Comparison of ENCODE assay signal across 8 cellular contexts in the genomic region with DNA sequence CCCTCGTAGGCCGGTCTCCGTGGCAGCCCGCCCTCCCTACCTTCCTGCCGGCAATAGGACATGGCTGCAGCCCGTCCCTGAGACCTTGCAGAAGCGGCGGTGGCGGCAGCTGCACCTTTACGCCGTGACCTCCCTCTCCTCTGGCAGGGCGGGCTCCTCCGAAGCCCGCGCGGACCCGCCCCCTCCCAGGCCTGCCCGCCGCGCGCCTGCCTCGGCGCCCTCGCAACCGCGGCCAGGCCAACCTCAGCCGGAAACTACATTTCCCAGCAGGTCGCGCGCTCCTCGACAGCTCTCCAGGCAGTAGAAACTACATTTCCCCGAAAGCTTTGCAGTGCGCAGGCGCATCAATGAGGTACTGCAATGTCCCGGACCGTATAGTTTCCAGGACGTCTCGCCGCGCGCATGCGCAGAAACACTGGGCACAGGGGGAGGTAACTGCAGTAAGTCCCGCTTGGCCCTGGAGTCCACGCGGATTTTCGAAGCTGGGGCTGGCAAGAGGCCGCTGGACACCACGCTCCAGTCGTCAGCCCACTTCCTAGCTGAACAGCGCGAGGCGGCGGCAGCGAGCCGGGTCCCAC. TPM values are rescaled to one million over a fixed set of nuclear protein-coding genes. Genes with fewer than 3 reads are reported as not detected.
DNase-seq lines count a peak whose midpoint lies in the region; ATAC-seq and TF ChIP-seq lines count a peak whose summit lies in the region.

A gene (minus strand): TSS at position 256 of the 578 bp plus-strand sequence. CDS start 194 bp downstream, at position 62.
A gene with protein sequence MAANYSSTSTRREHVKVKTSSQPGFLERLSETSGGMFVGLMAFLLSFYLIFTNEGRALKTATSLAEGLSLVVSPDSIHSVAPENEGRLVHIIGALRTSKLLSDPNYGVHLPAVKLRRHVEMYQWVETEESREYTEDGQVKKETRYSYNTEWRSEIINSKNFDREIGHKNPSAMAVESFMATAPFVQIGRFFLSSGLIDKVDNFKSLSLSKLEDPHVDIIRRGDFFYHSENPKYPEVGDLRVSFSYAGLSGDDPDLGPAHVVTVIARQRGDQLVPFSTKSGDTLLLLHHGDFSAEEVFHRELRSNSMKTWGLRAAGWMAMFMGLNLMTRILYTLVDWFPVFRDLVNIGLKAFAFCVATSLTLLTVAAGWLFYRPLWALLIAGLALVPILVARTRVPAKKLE (plus strand): TSS at position 438 of the 578 bp plus-strand sequence. CDS start 142 bp downstream, outside the sequence.

- H3K9ac ChIP-seq in liver (ENCODE audit: low read depth in 1 of 2, low read length in 2 of 2): peak within 1 kb of the TSS; percentile 43 to 83

- DNase-seq in C1 segment of cervical spinal cord (lab: John Stamatoyannopoulos, UW): peak; percentile 89 to 99 (median 97)
- peak; percentile 91 for DNase-seq in NCI-H748 treated with DMSO at 0.1 percent for 48 hours (lab: John Stamatoyannopoulos, UW)
- peak; percentile 98 for DNase-seq in activated CD4-positive, alpha-beta T cell treated with anti-CD3 and anti-CD28 coated beads, Interleukin-2, amount 50 U/mL, for 4 hours
- DNase-seq in dermis blood vessel endothelial cell: peak; percentile 99
- DNase-seq in stimulated activated CD4-positive, alpha-beta T cell treated with anti-CD3 and anti-CD28 coated beads, Interleukin-4, amount 100 ng/mL, for 24 hours: peak; percentile 98

- TF ChIP-seq CTCF in liver (IDR thresholded peaks at IDR 0.05; ENCODE audit: low read depth, low read length, missing input control): no peak

- peak within 1 kb of the TSS; percentile 86 to 95 (median 89) for H3K4me3 ChIP-seq in liver (ENCODE audit: low read depth in 1 of 3, low read length in 3 of 3)

- H3K4me1 ChIP-seq in liver (ENCODE audit: control insufficient read depth in 4 of 4, insufficient read depth in 4 of 4, low read length in 3 of 4): peaks cover 18 to 39% (median 26%) of the 10 kb centered on the region in 4 donors

- H3K27ac ChIP-seq in liver (ENCODE audit: low read depth in 1 of 2, low read length in 2 of 2): peak within 1 kb of the TSS; percentile 89 to 94

- H3K27me3 ChIP-seq in liver (ENCODE audit: control insufficient read depth in 4 of 4, insufficient read depth in 4 of 4, low read length in 3 of 4): no peaks in the 10 kb centered on the region

- under 1% methylated on average over 55 of the region's 55 CpGs for WGBS in liver

- ATAC-seq in GM19372 (IDR thresholded peaks at IDR 0.05; ENCODE audit: low read depth, unreplicated experiment) (peak; percentile 87), HG03558 (IDR thresholded peaks at IDR 0.05; ENCODE audit: extremely low read depth, unreplicated experiment) (peak; percentile 85)

- H3K9me3 ChIP-seq in liver (ENCODE audit: control insufficient read depth in 4 of 4, low read length in 3 of 4): no peaks in the 10 kb centered on the region

- TF ChIP-seq RAD21 in liver (IDR thresholded peaks at IDR 0.05): peak in 1 of 2 donors; percentile 26

- peaks cover 0 to 9% (median 2%) of the 10 kb centered on the region in 4 donors for H3K36me3 ChIP-seq in liver (ENCODE audit: control insufficient read depth in 4 of 4, insufficient read depth in 3 of 4, low read depth in 1 of 4, low read length in 3 of 4)

TF ChIP-seq in liver, 16 proteins besides CTCF, POLR2A, EP300 and RAD21:
- TF ChIP-seq RXRA (IDR thresholded peaks at IDR 0.05): peak in 1 of 2 donors; percentile 25
- no peak for TF ChIP-seq NR2F2 (IDR thresholded peaks at IDR 0.05)
- peak; percentile 30 for TF ChIP-seq SP1 (IDR thresholded peaks at IDR 0.05)
- TF ChIP-seq HNF4G (IDR thresholded peaks at IDR 0.05): no peak
- TF ChIP-seq FOXA2 (IDR thresholded peaks at IDR 0.05): no peak
- TF ChIP-seq, protein P1, sequence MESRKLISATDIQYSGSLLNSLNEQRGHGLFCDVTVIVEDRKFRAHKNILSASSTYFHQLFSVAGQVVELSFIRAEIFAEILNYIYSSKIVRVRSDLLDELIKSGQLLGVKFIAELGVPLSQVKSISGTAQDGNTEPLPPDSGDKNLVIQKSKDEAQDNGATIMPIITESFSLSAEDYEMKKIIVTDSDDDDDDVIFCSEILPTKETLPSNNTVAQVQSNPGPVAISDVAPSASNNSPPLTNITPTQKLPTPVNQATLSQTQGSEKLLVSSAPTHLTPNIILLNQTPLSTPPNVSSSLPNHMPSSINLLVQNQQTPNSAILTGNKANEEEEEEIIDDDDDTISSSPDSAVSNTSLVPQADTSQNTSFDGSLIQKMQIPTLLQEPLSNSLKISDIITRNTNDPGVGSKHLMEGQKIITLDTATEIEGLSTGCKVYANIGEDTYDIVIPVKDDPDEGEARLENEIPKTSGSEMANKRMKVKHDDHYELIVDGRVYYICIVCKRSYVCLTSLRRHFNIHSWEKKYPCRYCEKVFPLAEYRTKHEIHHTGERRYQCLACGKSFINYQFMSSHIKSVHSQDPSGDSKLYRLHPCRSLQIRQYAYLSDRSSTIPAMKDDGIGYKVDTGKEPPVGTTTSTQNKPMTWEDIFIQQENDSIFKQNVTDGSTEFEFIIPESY (IDR thresholded peaks at IDR 0.05): peak; percentile 97
- peak in 1 of 2 donors; percentile 82 for TF ChIP-seq GABPA (IDR thresholded peaks at IDR 0.05 in 1 of 2, conservative IDR thresholded peaks at IDR 0.05 in 1 of 2)
- TF ChIP-seq, protein P2, sequence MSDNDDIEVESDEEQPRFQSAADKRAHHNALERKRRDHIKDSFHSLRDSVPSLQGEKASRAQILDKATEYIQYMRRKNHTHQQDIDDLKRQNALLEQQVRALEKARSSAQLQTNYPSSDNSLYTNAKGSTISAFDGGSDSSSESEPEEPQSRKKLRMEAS (IDR thresholded peaks at IDR 0.05): peak; percentile 60
- TF ChIP-seq TAF1 (conservative IDR thresholded peaks at IDR 0.05): peak; percentile 92
- peak; percentile 81 for TF ChIP-seq YY1 (IDR thresholded peaks at IDR 0.05)
TF ChIP-seq in liver: peak in this region for 7.

RNA-seq across cellular contexts. Expression of the first gene that starts in this region (rescaled TPM):
- 16.0 and 19.5 TPM in 2 replicates for total RNA-seq in dermis blood vessel endothelial cell
- total RNA-seq in liver: 1 to 10 TPM; 7.0 to 7.7 TPM
- polyA plus RNA-seq in liver: 10 to 100 TPM; 11.2 to 11.3 TPM

RNA-seq across cellular contexts. Expression of the second gene that starts in this region (rescaled TPM):
- total RNA-seq in dermis blood vessel endothelial cell: 113 and 121 TPM in 2 replicates
- 10 to 100 TPM; 13.3 to 15.1 TPM for total RNA-seq in liver
- polyA plus RNA-seq in liver: 10 to 100 TPM in 1 of 2 donors, 1 to 10 TPM in 1; 7.4 to 13.8 TPM

Comparison
In these comparisons a context has a peak if more than half of its experiments do, and no peak if none do; other contexts are left out.
1. Peak in every context shown above with its lines: DNase-seq, ATAC-seq, H3K4me3 ChIP-seq and H3K27ac ChIP-seq.